ENCODE assay signal across 8 cellular contexts in the genomic region with DNA sequence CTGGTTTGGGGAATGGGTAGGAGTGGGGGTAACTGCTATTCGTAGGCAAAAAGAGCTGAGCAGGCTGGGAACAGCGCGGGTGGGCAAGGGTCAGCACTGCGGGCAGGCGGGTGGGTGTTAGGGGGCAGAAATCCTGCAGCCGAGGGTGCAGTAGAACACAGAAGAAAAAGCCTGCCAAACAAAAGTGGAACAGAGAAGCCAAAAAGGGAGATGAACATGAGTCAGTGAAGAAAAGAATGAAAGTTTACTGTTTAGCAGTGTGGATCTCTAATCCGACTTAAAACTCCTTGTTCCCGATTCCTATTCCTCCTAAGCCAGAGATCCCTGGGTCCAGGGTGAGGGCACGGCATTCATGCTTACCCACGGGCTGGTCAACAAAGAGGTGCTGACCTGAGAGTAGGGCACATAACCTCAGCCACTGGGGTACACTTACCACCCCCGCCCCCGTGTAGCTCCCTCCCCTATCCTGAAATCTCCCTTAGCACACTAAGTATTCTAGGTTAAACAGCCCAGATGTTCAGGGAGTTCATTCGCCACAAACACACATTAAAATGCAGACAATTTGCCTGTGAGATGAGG. TPM values are rescaled to one million over a fixed set of nuclear protein-coding genes. Genes with fewer than 3 reads are reported as not detected.
A peak's percentile ranks its signal among the peaks of the same experiment; 100 is the strongest.
DNase-seq lines count a peak whose midpoint lies in the region; ATAC-seq, FAIRE-seq and TF ChIP-seq lines count a peak whose summit lies in the region.

No MANE protein-coding gene starts in this region.

- ATAC-seq in GM19463 (IDR thresholded peaks at IDR 0.05; ENCODE audit: unreplicated experiment) (peak; percentile 21), HG02981 (IDR thresholded peaks at IDR 0.05; ENCODE audit: unreplicated experiment) (no peak)

- H3K9me3 ChIP-seq in left ventricle myocardium inferior (replicated peaks) (no peaks in the 10 kb centered on the region), small intestine (ENCODE audit: control insufficient read depth, low read depth) (no peaks in the 10 kb centered on the region)

- DNase-seq in activated CD4-positive, alpha-beta T cell treated with anti-CD3 and anti-CD28 coated beads, Interleukin-2, amount 50 U/mL, for 1 hour, result peak; percentile 41
- DNase-seq in left ventricle myocardium inferior, result no peak
- no peak for DNase-seq in small intestine
- DNase-seq in dedifferentiated amniotic fluid mesenchymal stem cell (ENCODE audit: extremely low spot score), result no peak
- DNase-seq in DMS79 (lab: John Stamatoyannopoulos, UW), result no peak
- DNase-seq in NCI-H1694 (lab: John Stamatoyannopoulos, UW), result no peak

- peak overlapping the region; percentile 60 for H3K4me3 ChIP-seq in left ventricle myocardium inferior
- peak overlapping the region; percentile 46 to 64 for H3K4me3 ChIP-seq in small intestine (ENCODE audit: low read depth in 1 of 2, low read length in 2 of 2)

- H3K4me1 ChIP-seq in left ventricle myocardium inferior, result peaks cover 19% of the 10 kb centered on the region
- no peaks in the 10 kb centered on the region for H3K4me1 ChIP-seq in small intestine (ENCODE audit: control insufficient read depth in 2 of 2, insufficient read depth in 1 of 2, low read depth in 1 of 2, low read length in 1 of 2)

- H3K27ac ChIP-seq in left ventricle myocardium inferior (replicated peaks) (no peak overlapping the region), small intestine (ENCODE audit: low read depth in 1 of 2, low read length in 1 of 2) (peak overlapping the region; percentile 75 to 97)

- TF ChIP-seq CTCF in left ventricle myocardium inferior (IDR thresholded peaks at IDR 0.05; ENCODE audit: borderline replicate concordance), result no peak

- no peak for FAIRE-seq in small intestine (lab: Jason Lieb, UNC)

- 6 to 8% (median 8%) methylated on average over 13 of the region's 13 CpGs for WGBS in small intestine, 3 donors

- H3K27me3 ChIP-seq in left ventricle myocardium inferior (ENCODE audit: low read depth) (peaks cover 100% of the 10 kb centered on the region), small intestine (ENCODE audit: control insufficient read depth in 2 of 2, insufficient read depth in 2 of 2, low read length in 2 of 2) (peaks cover 0 to 13% of the 10 kb centered on the region in 2 donors)

- intact Hi-C loops in left ventricle myocardium inferior (cut with micrococcal nuclease), result no loop called here

- H3K36me3 ChIP-seq in left ventricle myocardium inferior (no peaks in the 10 kb centered on the region), small intestine (ENCODE audit: control insufficient read depth in 2 of 2, insufficient read depth in 2 of 2, low read length in 2 of 2) (no peaks in the 10 kb centered on the region)

RNA-seq across cellular contexts. Expression of a gene that starts 27.1 kb away (rescaled TPM):
- total RNA-seq in left ventricle myocardium inferior, result not detected
- 100 to 1,000 TPM in 2 of 3 donors, 10 to 100 TPM in 1; 91.5 to 814 (median 154) TPM for polyA plus RNA-seq in small intestine

RNA-seq across cellular contexts. Expression of a gene that starts 48.6 kb away (rescaled TPM):
- total RNA-seq in left ventricle myocardium inferior, result not detected
- 10 to 100 TPM; 12.6 to 28.2 (median 17.3) TPM for polyA plus RNA-seq in small intestine

RNA-seq across cellular contexts. Expression of a gene that starts 57.0 kb away (rescaled TPM):
- total RNA-seq in left ventricle myocardium inferior, result 4.4 TPM
- 10 to 100 TPM in 2 of 3 donors, 1 to 10 TPM in 1; 6.5 to 26.2 (median 17.0) TPM for polyA plus RNA-seq in small intestine
